9 cellular contexts compared by ENCODE assay signal in genomic region chr4:135418353-135418752, GRCh38.
A peak's percentile ranks its signal among the peaks of the same experiment; 100 is the strongest.
DNase-seq lines count a peak whose midpoint lies in the region; ATAC-seq and TF ChIP-seq lines count a peak whose summit lies in the region.
"Had no signal": no experiment of that assay in that cellular context is flagged by ENCODE, and none has a peak within 500 bp of the region (broad histone marks: within the 10 kb centered on the region; RNA-seq: fewer than 3 reads in every experiment).

No MANE protein-coding gene starts in this region.

- no peak overlapping the region for H3K4me3 Mint-ChIP-seq in natural killer cell

- H3K9me3 ChIP-seq in RWPE2 (ENCODE audit: severe bottlenecking) (no peaks in the 10 kb centered on the region), liver (ENCODE audit: control insufficient read depth in 4 of 4, low read length in 3 of 4) (no peaks in the 10 kb centered on the region)

- H3K4me3 ChIP-seq in RWPE2 (ENCODE audit: severe bottlenecking) (no peak overlapping the region), liver (ENCODE audit: low read depth in 1 of 3, low read length in 3 of 3) (no peak overlapping the region), lower leg skin (ENCODE audit: low read depth, poor library complexity, severe bottlenecking) (no peak overlapping the region)

- H3K9me3 Mint-ChIP-seq in natural killer cell, result peaks cover 4 to 7% of the 10 kb centered on the region in 2 donors

- no peak overlapping the region for H3K9ac ChIP-seq in liver (ENCODE audit: low read depth in 1 of 2, low read length in 2 of 2)

- H3K4me1 ChIP-seq in RWPE2 (ENCODE audit: insufficient read depth, poor library complexity, severe bottlenecking) (no peaks in the 10 kb centered on the region), liver (ENCODE audit: control insufficient read depth in 4 of 4, insufficient read depth in 4 of 4, low read length in 3 of 4) (no peaks in the 10 kb centered on the region)

- 61% methylated on average over 1 of the region's 1 CpG for WGBS in liver
- 91 to 92% methylated on average over 1 of the region's 1 CpG for WGBS in lower leg skin, 2 donors

- H3K27ac ChIP-seq in RWPE2 (ENCODE audit: poor library complexity, severe bottlenecking), result no peak overlapping the region
- no peak overlapping the region for H3K27ac ChIP-seq in liver (ENCODE audit: low read depth in 1 of 2, low read length in 2 of 2)
- H3K27ac ChIP-seq: epithelial cell of prostate had no signal

- peak; percentile 53 for TF ChIP-seq CTCF in GM12873 (IDR thresholded peaks at IDR 0.05; ENCODE audit: insufficient read depth, low read depth, low read length, missing control alignments)
- peak; percentile 53 for TF ChIP-seq CTCF in RWPE2 (IDR thresholded peaks at IDR 0.05; ENCODE audit: poor library complexity, severe bottlenecking)
- TF ChIP-seq CTCF in liver (IDR thresholded peaks at IDR 0.05; ENCODE audit: low read depth, low read length, missing input control), result peak; percentile 10
- TF ChIP-seq CTCF in natural killer cell (IDR thresholded peaks at IDR 0.05), result no peak
- no peak for TF ChIP-seq CTCF in lower leg skin (IDR thresholded peaks at IDR 0.05)

- H3K36me3 ChIP-seq in RWPE2 (ENCODE audit: low read depth), result no peaks in the 10 kb centered on the region
- H3K36me3 ChIP-seq in liver (ENCODE audit: control insufficient read depth in 4 of 4, insufficient read depth in 3 of 4, low read depth in 1 of 4, low read length in 3 of 4), result no peaks in the 10 kb centered on the region

- no peak for TF ChIP-seq POLR2A in lower leg skin (IDR thresholded peaks at IDR 0.05)

- no peak overlapping the region for H3K27ac Mint-ChIP-seq in natural killer cell

- no peak for DNase-seq in RWPE2 (ENCODE audit: low spot score)
- DNase-seq in natural killer cell, result no peak
- DNase-seq in lower leg skin (ENCODE audit: low spot score in 2 of 2), result no peak
- DNase-seq in mucosa of gallbladder (ENCODE audit: low spot score), result no peak

- no peaks in the 10 kb centered on the region for H3K4me1 Mint-ChIP-seq in natural killer cell

- no peaks in the 10 kb centered on the region for H3K27me3 Mint-ChIP-seq in natural killer cell (ENCODE audit: low read depth in 2 of 2)

- no peaks in the 10 kb centered on the region for H3K36me3 Mint-ChIP-seq in natural killer cell

- ATAC-seq in HG02884 (IDR thresholded peaks at IDR 0.05; ENCODE audit: unreplicated experiment), result peak; percentile 73
- ATAC-seq in RWPE2 (ENCODE audit: low read depth), result peak; percentile 53; the same call in 1 of the 3 replicates
- ATAC-seq in natural killer cell, result no peak
- no peak for ATAC-seq in activated CD4-positive, CD25-positive, alpha-beta regulatory T cell treated with anti-CD3 and anti-CD28 coated beads, Interleukin-2, amount 50 U/mL, for 24 hours

- intact Hi-C loops in natural killer cell (cut with micrococcal nuclease) (no loop called here), lower leg skin (cut with DNase I; ENCODE audit: low total_unique reads) (no loop called here)

- no peaks in the 10 kb centered on the region for H3K27me3 ChIP-seq in RWPE2 (ENCODE audit: insufficient read depth, poor library complexity, severe bottlenecking)
- H3K27me3 ChIP-seq in liver (ENCODE audit: control insufficient read depth in 4 of 4, insufficient read depth in 4 of 4, low read length in 3 of 4), result no peaks in the 10 kb centered on the region

- TF ChIP-seq RAD21 in liver (IDR thresholded peaks at IDR 0.05), result peak in 1 of 2 donors; percentile 15

TF ChIP-seq in liver, 16 proteins besides CTCF, POLR2A, EP300 and RAD21:
- TF ChIP-seq JUND (IDR thresholded peaks at IDR 0.05) (no peak), SP1 (IDR thresholded peaks at IDR 0.05) (no peak), EGR1 (IDR thresholded peaks at IDR 0.05; ENCODE audit: low read depth in 2 of 2) (no peak), YY1 (IDR thresholded peaks at IDR 0.05) (no peak), TAF1 (conservative IDR thresholded peaks at IDR 0.05) (no peak), MAX (IDR thresholded peaks at IDR 0.05) (no peak), RXRA (IDR thresholded peaks at IDR 0.05) (no peak), FOXA1 (IDR thresholded peaks at IDR 0.05) (no peak), GABPA (IDR thresholded peaks at IDR 0.05 in 1 of 2, conservative IDR thresholded peaks at IDR 0.05 in 1 of 2) (no peak), NR2F2 (IDR thresholded peaks at IDR 0.05) (no peak), HNF4G (IDR thresholded peaks at IDR 0.05) (no peak), FOXA2 (IDR thresholded peaks at IDR 0.05) (no peak)
- TF ChIP-seq, protein P1, sequence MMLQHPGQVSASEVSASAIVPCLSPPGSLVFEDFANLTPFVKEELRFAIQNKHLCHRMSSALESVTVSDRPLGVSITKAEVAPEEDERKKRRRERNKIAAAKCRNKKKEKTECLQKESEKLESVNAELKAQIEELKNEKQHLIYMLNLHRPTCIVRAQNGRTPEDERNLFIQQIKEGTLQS (IDR thresholded peaks at IDR 0.05), result no peak
- TF ChIP-seq, protein P2, sequence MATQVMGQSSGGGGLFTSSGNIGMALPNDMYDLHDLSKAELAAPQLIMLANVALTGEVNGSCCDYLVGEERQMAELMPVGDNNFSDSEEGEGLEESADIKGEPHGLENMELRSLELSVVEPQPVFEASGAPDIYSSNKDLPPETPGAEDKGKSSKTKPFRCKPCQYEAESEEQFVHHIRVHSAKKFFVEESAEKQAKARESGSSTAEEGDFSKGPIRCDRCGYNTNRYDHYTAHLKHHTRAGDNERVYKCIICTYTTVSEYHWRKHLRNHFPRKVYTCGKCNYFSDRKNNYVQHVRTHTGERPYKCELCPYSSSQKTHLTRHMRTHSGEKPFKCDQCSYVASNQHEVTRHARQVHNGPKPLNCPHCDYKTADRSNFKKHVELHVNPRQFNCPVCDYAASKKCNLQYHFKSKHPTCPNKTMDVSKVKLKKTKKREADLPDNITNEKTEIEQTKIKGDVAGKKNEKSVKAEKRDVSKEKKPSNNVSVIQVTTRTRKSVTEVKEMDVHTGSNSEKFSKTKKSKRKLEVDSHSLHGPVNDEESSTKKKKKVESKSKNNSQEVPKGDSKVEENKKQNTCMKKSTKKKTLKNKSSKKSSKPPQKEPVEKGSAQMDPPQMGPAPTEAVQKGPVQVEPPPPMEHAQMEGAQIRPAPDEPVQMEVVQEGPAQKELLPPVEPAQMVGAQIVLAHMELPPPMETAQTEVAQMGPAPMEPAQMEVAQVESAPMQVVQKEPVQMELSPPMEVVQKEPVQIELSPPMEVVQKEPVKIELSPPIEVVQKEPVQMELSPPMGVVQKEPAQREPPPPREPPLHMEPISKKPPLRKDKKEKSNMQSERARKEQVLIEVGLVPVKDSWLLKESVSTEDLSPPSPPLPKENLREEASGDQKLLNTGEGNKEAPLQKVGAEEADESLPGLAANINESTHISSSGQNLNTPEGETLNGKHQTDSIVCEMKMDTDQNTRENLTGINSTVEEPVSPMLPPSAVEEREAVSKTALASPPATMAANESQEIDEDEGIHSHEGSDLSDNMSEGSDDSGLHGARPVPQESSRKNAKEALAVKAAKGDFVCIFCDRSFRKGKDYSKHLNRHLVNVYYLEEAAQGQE (IDR thresholded peaks at IDR 0.05), result no peak
- TF ChIP-seq, protein P3, sequence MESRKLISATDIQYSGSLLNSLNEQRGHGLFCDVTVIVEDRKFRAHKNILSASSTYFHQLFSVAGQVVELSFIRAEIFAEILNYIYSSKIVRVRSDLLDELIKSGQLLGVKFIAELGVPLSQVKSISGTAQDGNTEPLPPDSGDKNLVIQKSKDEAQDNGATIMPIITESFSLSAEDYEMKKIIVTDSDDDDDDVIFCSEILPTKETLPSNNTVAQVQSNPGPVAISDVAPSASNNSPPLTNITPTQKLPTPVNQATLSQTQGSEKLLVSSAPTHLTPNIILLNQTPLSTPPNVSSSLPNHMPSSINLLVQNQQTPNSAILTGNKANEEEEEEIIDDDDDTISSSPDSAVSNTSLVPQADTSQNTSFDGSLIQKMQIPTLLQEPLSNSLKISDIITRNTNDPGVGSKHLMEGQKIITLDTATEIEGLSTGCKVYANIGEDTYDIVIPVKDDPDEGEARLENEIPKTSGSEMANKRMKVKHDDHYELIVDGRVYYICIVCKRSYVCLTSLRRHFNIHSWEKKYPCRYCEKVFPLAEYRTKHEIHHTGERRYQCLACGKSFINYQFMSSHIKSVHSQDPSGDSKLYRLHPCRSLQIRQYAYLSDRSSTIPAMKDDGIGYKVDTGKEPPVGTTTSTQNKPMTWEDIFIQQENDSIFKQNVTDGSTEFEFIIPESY (IDR thresholded peaks at IDR 0.05), result no peak

Comparison
In these comparisons a context has a peak if more than half of its experiments do, and no peak if none do; other contexts are left out.
1. CTCF ChIP-seq: peak in GM12873 (single experiment), RWPE2 (single experiment) and liver (single experiment); none in natural killer cell (single experiment) and lower leg skin (0 of 3).
2. ATAC-seq: peak in HG02884 (single experiment) and RWPE2 (single experiment); none in natural killer cell (0 of 3) and activated CD4-positive, CD25-positive, alpha-beta regulatory T cell treated with anti-CD3 and anti-CD28 coated beads, Interleukin-2, amount 50 U/mL, for 24 hours (0 of 2).